In the genomic region with DNA sequence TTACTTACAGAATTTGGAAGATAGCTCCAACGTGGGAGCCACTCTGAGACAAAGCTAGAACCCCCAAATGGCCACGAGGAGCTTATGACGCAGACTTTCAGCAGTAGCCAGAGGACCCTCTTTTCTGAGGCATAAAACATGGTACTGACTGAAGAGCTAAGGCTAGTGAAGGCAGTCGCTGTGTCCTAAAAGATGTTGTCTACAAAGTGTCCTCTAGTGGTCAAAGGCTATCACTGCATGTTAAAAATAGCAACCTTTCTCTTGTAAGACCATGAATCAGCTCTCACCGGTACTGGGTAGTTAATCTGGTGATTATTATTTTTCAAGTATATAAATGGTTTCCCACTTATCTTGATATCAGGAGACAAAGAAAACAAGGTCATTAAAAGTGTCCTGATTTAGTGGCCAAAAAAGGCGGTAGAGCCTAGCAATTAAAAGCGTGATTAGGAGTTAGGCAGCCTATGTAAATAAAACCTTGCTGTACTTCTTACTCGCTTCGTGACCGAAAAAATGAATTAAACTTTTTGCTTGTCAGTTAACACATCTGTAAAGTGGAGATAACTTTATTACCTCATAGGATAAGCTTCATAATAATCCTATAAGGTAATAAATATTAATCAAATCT, we compare ENCODE assay signal across 9 cellular contexts. TPM values are rescaled to one million over a fixed set of nuclear protein-coding genes. Genes with fewer than 3 reads are reported as not detected.
DNase-seq lines count a peak whose midpoint lies in the region; ATAC-seq, FAIRE-seq and TF ChIP-seq lines count a peak whose summit lies in the region.
"Had no signal": no experiment of that assay in that cellular context is flagged by ENCODE, and none has a peak within 500 bp of the region (broad histone marks: within the 10 kb centered on the region; RNA-seq: fewer than 3 reads in every experiment).

No MANE protein-coding gene starts in this region.

- peaks cover 0 to 10% of the 10 kb centered on the region in 2 experiments; a peak in 2 of 5 replicates for H3K4me1 ChIP-seq in K562 (replicated peaks in 1 of 2; ENCODE audit: control insufficient read depth in 2 of 2, insufficient read depth in 2 of 2, low read length in 2 of 2)
- no peaks in the 10 kb centered on the region for H3K4me1 ChIP-seq in thyroid gland

- peak; percentile 63 to 89 for TF ChIP-seq RAD21 in K562 (CRISPR knock-in tag; conservative IDR thresholded peaks at IDR 0.05 in 1 of 2, IDR thresholded peaks at IDR 0.05 in 1 of 2)

- H3K27ac ChIP-seq in K562 (ENCODE audit: extremely low read depth, low read depth, low read length) (no peak overlapping the region), thyroid gland (no peak overlapping the region)

- TF ChIP-seq POLR2A in K562 (conservative IDR thresholded peaks at IDR 0.05) (no peak), thyroid gland (IDR thresholded peaks at IDR 0.05) (no peak)

- FAIRE-seq in K562 (lab: Jason Lieb, UNC) = peak; percentile 88
- FAIRE-seq in islet of Langerhans (lab: Jason Lieb, UNC) = peak; percentile 99

- H3K27me3 ChIP-seq in K562 (ENCODE audit: control insufficient read depth in 2 of 2, insufficient read depth in 2 of 2, low read length in 2 of 2) = no peaks in the 10 kb centered on the region
- no peaks in the 10 kb centered on the region for H3K27me3 ChIP-seq in thyroid gland

- ATAC-seq in GM21390 (IDR thresholded peaks at IDR 0.05; ENCODE audit: unreplicated experiment) = peak; percentile 95
- peak; percentile 90 for ATAC-seq in HG03521 (IDR thresholded peaks at IDR 0.05; ENCODE audit: unreplicated experiment)
- ATAC-seq in K562 = peak; percentile 98

- H3K9me3 ChIP-seq in K562 (replicated peaks; ENCODE audit: control insufficient read depth, insufficient read depth, low read depth, low read length) (no peaks in the 10 kb centered on the region; the same call in 1 of the 2 replicates), thyroid gland (no peaks in the 10 kb centered on the region)

- no peaks in the 10 kb centered on the region for H3K9me1 ChIP-seq in K562 (ENCODE audit: control insufficient read depth, insufficient read depth, low read length)

- no peaks in the 10 kb centered on the region for H3K36me3 Mint-ChIP-seq in activated CD4-positive, alpha-beta memory T cell treated with anti-CD3 and anti-CD28 coated beads, Interleukin-2, amount 10 ng/mL, durations not matched to agents 7 days and 5 days (ENCODE audit: low read depth)
- H3K36me3 Mint-ChIP-seq: activated naive CD4-positive, alpha-beta T cell treated with anti-CD3 and anti-CD28 coated beads, Interleukin-2, amount 50 U/mL, for 24 hours had no signal

- no peaks in the 10 kb centered on the region for H3K9me3 Mint-ChIP-seq in activated CD4-positive, alpha-beta memory T cell treated with anti-CD3 and anti-CD28 coated beads, Interleukin-2, amount 10 ng/mL, durations not matched to agents 7 days and 5 days
- H3K9me3 Mint-ChIP-seq: activated naive CD4-positive, alpha-beta T cell treated with anti-CD3 and anti-CD28 coated beads, Interleukin-2, amount 50 U/mL, for 24 hours had no signal

- no peaks in the 10 kb centered on the region for H3K27me3 Mint-ChIP-seq in activated CD4-positive, alpha-beta memory T cell treated with anti-CD3 and anti-CD28 coated beads, Interleukin-2, amount 10 ng/mL, durations not matched to agents 7 days and 5 days

- BruUV-seq in K562 (replicated peaks; lab: Mats Ljungman, UMichigan) = no TSS peak

- no peaks in the 10 kb centered on the region for H4K20me1 ChIP-seq in K562 (replicated peaks; ENCODE audit: control insufficient read depth, insufficient read depth, low read length)

- H3K27ac Mint-ChIP-seq in activated CD4-positive, alpha-beta memory T cell treated with anti-CD3 and anti-CD28 coated beads, Interleukin-2, amount 10 ng/mL, durations not matched to agents 7 days and 5 days = no peak overlapping the region
- H3K27ac Mint-ChIP-seq: activated naive CD4-positive, alpha-beta T cell treated with anti-CD3 and anti-CD28 coated beads, Interleukin-2, amount 50 U/mL, for 24 hours had no signal

- in situ Hi-C loops in G401 (cut with HindIII; ENCODE audit: low sequenced_read_pairs) (no loop called here), K562 (cut with MboI) (loop anchor here (10.0 kb wide), 1 partner anchor 168 kb away; no protein-coding TSS in a partner anchor)

- TF ChIP-seq CTCF in K562 (IDR thresholded peaks at IDR 0.05 in 2 of 3, conservative IDR thresholded peaks at IDR 0.05 in 1 of 3; ENCODE audit: insufficient read depth in 2 of 3, low read depth in 1 of 3, low read length in 3 of 3) = peak; percentile 73 to 85 (median 84)
- peak; percentile 71 to 89 (median 80) for TF ChIP-seq CTCF in thyroid gland (IDR thresholded peaks at IDR 0.05)

- POLR2A ChIA-PET in K562 (lab: Yijun Ruan, JAX) = interaction anchor here (0.6 to 1.7 kb wide), 3 partner anchors 9 to 44 kb away, joined by 3 to 7 read pairs (median 3); no protein-coding TSS in a partner anchor
- POLR2A ChIA-PET in activated CD4-positive, alpha-beta memory T cell treated with anti-CD3 and anti-CD28 coated beads, Interleukin-2, amount 10 ng/mL, durations not matched to agents 7 days and 5 days (lab: Charles Lee) = no interaction called here

- CTCF ChIA-PET in K562 (lab: Yijun Ruan, JAX; ENCODE audit: low intra/inter-chr PET ratio) = interaction anchor here (0.7 kb wide), 1 partner anchor 161 kb away, joined by 4 read pairs; no protein-coding TSS in a partner anchor
- CTCF ChIA-PET in activated CD4-positive, alpha-beta memory T cell treated with anti-CD3 and anti-CD28 coated beads, Interleukin-2, amount 10 ng/mL, durations not matched to agents 7 days and 5 days (lab: Charles Lee) = interaction anchor here (0.9 to 2.5 kb wide), 9 partner anchors 10 to 659 kb away, joined by 3 to 13 read pairs (median 5); no protein-coding TSS in a partner anchor

- H3K4me1 Mint-ChIP-seq in activated CD4-positive, alpha-beta memory T cell treated with anti-CD3 and anti-CD28 coated beads, Interleukin-2, amount 10 ng/mL, durations not matched to agents 7 days and 5 days = no peaks in the 10 kb centered on the region
- H3K4me1 Mint-ChIP-seq: activated naive CD4-positive, alpha-beta T cell treated with anti-CD3 and anti-CD28 coated beads, Interleukin-2, amount 50 U/mL, for 24 hours had no signal

- peak overlapping the region; percentile 19; the same call in 1 of the 2 replicates for H3K4me2 ChIP-seq in K562 (ENCODE audit: insufficient read depth, low read length)

- H2AFZ ChIP-seq in K562 (ENCODE audit: low read depth, low read length) = peak overlapping the region; percentile 93

- H3K4me3 ChIP-seq in K562 (no peak overlapping the region), thyroid gland (replicated peaks in 1 of 3) (no peak overlapping the region)

- intact Hi-C loops in K562 (cut with micrococcal nuclease) (loop anchor here (1.0 kb wide), 1 partner anchor 175 kb away; no protein-coding TSS in a partner anchor), thyroid gland (cut with DNase I) (no loop called here)

- WGBS in K562 (ENCODE audit: insufficient coverage, low coverage, missing lambda C conversion rate) = 31% methylated on average over 10 of the region's 10 CpGs
- 43 to 47% methylated on average over 10 of the region's 10 CpGs for WGBS in thyroid gland, 2 donors

- TF ChIP-seq EP300 in K562 (IDR thresholded peaks at IDR 0.05; ENCODE audit: low read length) = no peak

- H3K4me3 Mint-ChIP-seq in activated CD4-positive, alpha-beta memory T cell treated with anti-CD3 and anti-CD28 coated beads, Interleukin-2, amount 10 ng/mL, durations not matched to agents 7 days and 5 days = no peak overlapping the region
- H3K4me3 Mint-ChIP-seq: activated naive CD4-positive, alpha-beta T cell treated with anti-CD3 and anti-CD28 coated beads, Interleukin-2, amount 50 U/mL, for 24 hours had no signal

- H3K79me2 ChIP-seq in K562 (ENCODE audit: control insufficient read depth, insufficient read depth, low read length) = no peaks in the 10 kb centered on the region

- DNase-seq in G401 (ENCODE audit: low spot score) = peak; percentile 50
- peak; percentile 32 for DNase-seq in NCI-H524 treated with DMSO at 0.1 percent for 48 hours (lab: John Stamatoyannopoulos, UW)
- DNase-seq in K562 (ENCODE audit: extremely low read depth in 1 of 4, low spot score in 3 of 4) = peak; percentile 63 to 79 (median 70)
- DNase-seq in thyroid gland = no peak
- DNase-seq in activated CD4-positive, alpha-beta memory T cell treated with anti-CD3 and anti-CD28 coated beads, Interleukin-2, amount 10 ng/mL, durations not matched to agents 7 days and 5 days = no peak

- H3K9ac ChIP-seq in K562 (ENCODE audit: insufficient read depth in 1 of 2, low read depth in 2 of 2, low read length in 2 of 2) = no peak overlapping the region

- H3K36me3 ChIP-seq in K562 (ENCODE audit: control insufficient read depth, insufficient read depth, low read length) = no peaks in the 10 kb centered on the region
- H3K36me3 ChIP-seq in thyroid gland = no peaks in the 10 kb centered on the region

TF ChIP-seq in K562, 482 proteins besides CTCF, POLR2A, EP300 and RAD21 (continues in another document):
- TF ChIP-seq C11orf30 (IDR thresholded peaks at IDR 0.05; ENCODE audit: low read depth) (0 out of 2 replicates have a peak, but pooled peaks have one; percentile 17), GABPB1 (CRISPR knock-in tag; IDR thresholded peaks at IDR 0.05) (no peak), SMAD4 (CRISPR knock-in tag; conservative IDR thresholded peaks at IDR 0.05) (no peak), MEF2A (IDR thresholded peaks at IDR 0.05; ENCODE audit: control insufficient read depth, low read depth, low read length) (peak; percentile 97), GATA2 (CRISPR knock-in tag; IDR thresholded peaks at IDR 0.05) (peak; percentile 25; the same call in 1 of the 2 replicates)

RNA-seq across cellular contexts. Expression of a gene that starts 47.0 kb away (rescaled TPM):
- not detected in 2 replicates for total RNA-seq in G401 (2014; rRNA removed; shearing (Covaris generic))
- not detected in 2 replicates for total RNA-seq in K562 (2011; cell fraction: chromatin; rRNA removed; ENCODE audit: low replicate concordance)
- not detected in 2 replicates for total RNA-seq in K562 (2011; cell fraction: nucleolus; rRNA removed)
- total RNA-seq in K562 (2011; cell fraction: nucleoplasm; rRNA removed) = not detected in 2 replicates
- total RNA-seq in K562 (2014; rRNA removed) (not detected in 2 replicates), K562 (2014; rRNA removed; fragmentation: Illumina TruSeq; extraction: Trizol) (not detected in 2 replicates), K562 (2015; rRNA removed; fragmentation: Illumina TruSeq; extraction: Trizol) (not detected in 2 replicates), K562 (2021) (not detected in 2 replicates), thyroid gland (under 1 TPM; 0.11 to 0.71 (median 0.34) TPM)
- polyA plus RNA-seq in K562 (2011; rRNA removed) (not detected in 2 replicates), K562 (2014; fragmentation: Illumina TruSeq; extraction: Trizol) (not detected in 2 replicates), K562 (2014; fragmentation: Nextera tagmentation; extraction: Ambion mirVana) (not detected), K562 (2014; rRNA removed) (not detected in 2 replicates)
- polyA plus RNA-seq in K562 (2011; cell fraction: cytosol; rRNA removed) = not detected in 2 replicates
- not detected in 2 replicates for polyA plus RNA-seq in K562 (2011; cell fraction: nucleus; rRNA removed)
- polyA plus RNA-seq in K562 (2012) = not detected in 2 replicates
- not detected in 2 replicates for polyA minus RNA-seq in K562 (2011; rRNA and poly(A)+ RNA removed)
- not detected in 2 replicates for polyA minus RNA-seq in K562 (2011; cell fraction: cytosol; rRNA and poly(A)+ RNA removed)
- not detected in 2 replicates for polyA minus RNA-seq in K562 (2011; cell fraction: nucleus; rRNA and poly(A)+ RNA removed)
- total RNA-seq in activated CD4-positive, alpha-beta memory T cell treated with anti-CD3 and anti-CD28 coated beads, Interleukin-2, amount 10 ng/mL, durations not matched to agents 7 days and 5 days = not detected

Comparison
In these comparisons a context has a peak if more than half of its experiments do, and no peak if none do; other contexts are left out.
1. DNase-seq: peak in G401 (single experiment), NCI-H524 treated with DMSO at 0.1 percent for 48 hours (single experiment) and K562 (4 of 4); none in thyroid gland (0 of 2) and activated CD4-positive, alpha-beta memory T cell treated with anti-CD3 and anti-CD28 coated beads, Interleukin-2, amount 10 ng/mL, durations not matched to agents 7 days and 5 days (single experiment).
2. Peak in every context shown above with its lines, with median percentiles within 50 percentile points of each other: ATAC-seq.